In the genomic region with DNA sequence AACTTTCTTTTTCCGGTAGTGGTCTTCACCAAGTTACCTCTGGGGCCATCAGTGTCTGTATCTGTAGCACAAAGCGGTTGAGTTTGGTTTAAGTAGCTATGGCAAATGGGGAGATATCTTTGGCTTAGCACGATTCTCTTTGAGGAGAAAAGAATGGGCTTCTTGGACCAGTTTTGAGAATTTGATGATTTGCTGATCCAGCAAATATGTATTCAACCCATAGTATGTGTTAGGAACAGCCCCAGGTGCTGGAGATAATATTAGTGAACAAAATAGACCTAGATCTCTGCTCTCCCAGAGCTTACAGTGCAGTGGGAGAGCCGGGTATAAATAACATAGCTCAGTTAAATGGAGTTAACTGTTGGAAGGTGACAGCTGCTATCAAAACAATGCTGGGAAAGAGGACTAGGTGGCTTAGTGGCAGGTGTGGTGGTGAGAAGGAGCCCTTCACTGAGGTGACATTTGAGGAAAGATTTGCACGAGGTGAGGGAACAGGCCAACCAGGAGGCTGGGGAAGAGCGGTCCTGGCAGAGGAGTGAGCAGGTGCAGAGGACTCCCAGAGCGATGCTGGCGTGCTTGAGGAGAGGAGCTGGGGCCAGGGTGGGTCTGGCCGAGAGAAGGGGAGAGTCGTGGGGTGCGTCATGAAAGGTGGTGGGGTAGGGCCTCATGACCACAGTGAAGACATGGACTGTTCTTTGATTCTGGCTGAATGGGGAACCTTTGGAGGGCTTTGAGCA, we compare ENCODE assay signal across 12 cellular contexts. TPM values are rescaled to one million over a fixed set of nuclear protein-coding genes. Genes with fewer than 3 reads are reported as not detected.
DNase-seq lines count a peak whose midpoint lies in the region; ATAC-seq and TF ChIP-seq lines count a peak whose summit lies in the region.
"Had no signal": no experiment of that assay in that cellular context is flagged by ENCODE, and none has a peak within 500 bp of the region (broad histone marks: within the 10 kb centered on the region; RNA-seq: fewer than 3 reads in every experiment).

No MANE protein-coding gene starts in this region.

- no peak for TF ChIP-seq CTCF in OCI-LY7 (conservative IDR thresholded peaks at IDR 0.05; ENCODE audit: low read length)
- TF ChIP-seq CTCF in coronary artery (IDR thresholded peaks at IDR 0.05): no peak

- H3K36me3 ChIP-seq in OCI-LY7 (ENCODE audit: insufficient read depth, low read length) (peaks cover 28% of the 10 kb centered on the region), skeletal muscle tissue (ENCODE audit: control insufficient read depth in 3 of 3, insufficient read depth in 3 of 3, low read length in 3 of 3) (no peaks in the 10 kb centered on the region)
- H3K36me3 ChIP-seq: sigmoid colon had no signal

- peaks cover 21% of the 10 kb centered on the region for H3K36me3 Mint-ChIP-seq in T-helper 1 cell treated with Interleukin-12 subunit alpha and Interleukin-12 subunit beta and Interleukin-4 antibody, amounts not matched to agents 30 μg/mL and 1 μg/mL, for 36 hours (ENCODE audit: low read depth)

- H3K79me2 ChIP-seq in OCI-LY7 (ENCODE audit: insufficient read depth, low read depth, low read length): peaks cover 81% of the 10 kb centered on the region

- H2AFZ ChIP-seq in OCI-LY7 (ENCODE audit: low read length): no peak overlapping the region

- H3K4me1 ChIP-seq in OCI-LY7 (ENCODE audit: insufficient read depth, low read length, poor library complexity, severe bottlenecking): peaks cover 69% of the 10 kb centered on the region
- peaks cover 27 to 52% (median 37%) of the 10 kb centered on the region in 3 donors for H3K4me1 ChIP-seq in skeletal muscle tissue (ENCODE audit: control insufficient read depth in 3 of 3, insufficient read depth in 3 of 3, low read length in 3 of 3)

- no peaks in the 10 kb centered on the region for H3K9me3 Mint-ChIP-seq in T-helper 1 cell treated with Interleukin-12 subunit alpha and Interleukin-12 subunit beta and Interleukin-4 antibody, amounts not matched to agents 30 μg/mL and 1 μg/mL, for 36 hours

- H3K27ac ChIP-seq in OCI-LY7 (ENCODE audit: low read depth, low read length, poor library complexity, severe bottlenecking) (peak overlapping the region; percentile 65), coronary artery (peak overlapping the region; percentile 37 to 83), skeletal muscle tissue (ENCODE audit: low read depth, low read length) (peak overlapping the region; percentile 40)
- H3K27ac ChIP-seq: sigmoid colon had no signal

- peak overlapping the region; percentile 62 for H3K27ac Mint-ChIP-seq in T-helper 1 cell treated with Interleukin-12 subunit alpha and Interleukin-12 subunit beta and Interleukin-4 antibody, amounts not matched to agents 30 μg/mL and 1 μg/mL, for 36 hours

- no peak for ATAC-seq in HG03469 (IDR thresholded peaks at IDR 0.05; ENCODE audit: unreplicated experiment)

- no peaks in the 10 kb centered on the region for H3K27me3 ChIP-seq in skeletal muscle tissue (ENCODE audit: control insufficient read depth in 3 of 3, insufficient read depth in 3 of 3, low read length in 3 of 3)
- H3K27me3 ChIP-seq: sigmoid colon had no signal

- peaks cover 38% of the 10 kb centered on the region for H3K4me1 Mint-ChIP-seq in T-helper 1 cell treated with Interleukin-12 subunit alpha and Interleukin-12 subunit beta and Interleukin-4 antibody, amounts not matched to agents 30 μg/mL and 1 μg/mL, for 36 hours (ENCODE audit: low read depth)

- peak overlapping the region; percentile 34 for H3K4me2 ChIP-seq in OCI-LY7 (ENCODE audit: low read length)

- no peaks in the 10 kb centered on the region for H3K27me3 Mint-ChIP-seq in T-helper 1 cell treated with Interleukin-12 subunit alpha and Interleukin-12 subunit beta and Interleukin-4 antibody, amounts not matched to agents 30 μg/mL and 1 μg/mL, for 36 hours (ENCODE audit: low read depth)

- CTCF ChIA-PET in OCI-LY7 (lab: Charles Lee; ENCODE audit: unreplicated experiment): no interaction called here

- no peaks in the 10 kb centered on the region; the same call in 1 of the 2 replicates for H4K20me1 ChIP-seq in OCI-LY7 (ENCODE audit: insufficient read depth, low read length)

- H3K4me3 ChIP-seq in OCI-LY7 (ENCODE audit: low read depth, low read length, poor library complexity, severe bottlenecking): no peak overlapping the region
- no peak overlapping the region for H3K4me3 ChIP-seq in coronary artery
- no peak overlapping the region for H3K4me3 ChIP-seq in skeletal muscle tissue (ENCODE audit: low read length in 3 of 3)
- H3K4me3 ChIP-seq: sigmoid colon had no signal

- intact Hi-C loops in OCI-LY7 (cut with micrococcal nuclease; ENCODE audit: unreplicated experiment): loop anchor here (10.0 kb wide), 1 partner anchor 203 kb away; no protein-coding TSS in a partner anchor

- no peak for DNase-seq in T-helper 1 cell
- no peak for DNase-seq in OCI-LY7 (ENCODE audit: low spot score)
- DNase-seq in coronary artery (ENCODE audit: low spot score): no peak
- DNase-seq in activated CD4-positive, CD25-positive, alpha-beta regulatory T cell (lab: John Stamatoyannopoulos, UW): no peak
- DNase-seq in activated CD4-positive, CD25-positive, alpha-beta regulatory T cell treated with anti-CD3 and anti-CD28 coated beads, Interleukin-2, amount 50 U/mL, for 72 hours: no peak
- DNase-seq: activated gamma-delta T cell, DND-41, NCI-H146, sigmoid colon had no signal

- POLR2A ChIA-PET in OCI-LY7 (lab: Charles Lee): interaction anchor here (0.8 kb wide), 1 partner anchor 35 kb away, joined by 3 read pairs; no protein-coding TSS in a partner anchor

- no peaks in the 10 kb centered on the region for H3K9me2 ChIP-seq in OCI-LY7 (ENCODE audit: insufficient read depth, low read length)

- H3K4me3 Mint-ChIP-seq in T-helper 1 cell treated with Interleukin-12 subunit alpha and Interleukin-12 subunit beta and Interleukin-4 antibody, amounts not matched to agents 30 μg/mL and 1 μg/mL, for 36 hours: no peak overlapping the region

- H3K9ac ChIP-seq in skeletal muscle tissue (ENCODE audit: low read depth in 1 of 3, low read length in 3 of 3): no peak overlapping the region

- H3K9me3 ChIP-seq in OCI-LY7 (ENCODE audit: low read length) (no peaks in the 10 kb centered on the region), skeletal muscle tissue (ENCODE audit: control insufficient read depth in 3 of 3, low read length in 3 of 3) (no peaks in the 10 kb centered on the region)
- H3K9me3 ChIP-seq: sigmoid colon had no signal

- BruUV-seq in OCI-LY7 (replicated peaks; lab: Mats Ljungman, UMichigan): no TSS peak

RNA-seq across cellular contexts. Expression of a gene that starts 5.0 kb away (rescaled TPM):
- 15.0 and 22.3 TPM in 2 replicates for total RNA-seq in OCI-LY7 (2014; rRNA removed; shearing (Covaris generic))
- 43.2 and 43.9 TPM in 2 replicates for total RNA-seq in OCI-LY7 (2022)
- total RNA-seq in skeletal muscle tissue: 6.8 TPM

RNA-seq across cellular contexts. Expression of a gene that starts 29.4 kb away (rescaled TPM):
- 47.9 and 48.1 TPM in 2 replicates for total RNA-seq in OCI-LY7 (2014; rRNA removed; shearing (Covaris generic))
- 34.6 and 36.6 TPM in 2 replicates for total RNA-seq in OCI-LY7 (2022)
- total RNA-seq in skeletal muscle tissue: 18.3 TPM
